Comparison of ENCODE assay signal across 1 cellular context in genomic region chr4:102139932-102140331, GRCh38.
A peak's percentile ranks its signal among the peaks of the same experiment; 100 is the strongest.
TF ChIP-seq lines count a peak whose summit lies in the region.

No MANE protein-coding gene starts in this region.

TF ChIP-seq in HEK293, 187 proteins besides CTCF, POLR2A, EP300 and RAD21:
- TF ChIP-seq ZNF837 (tag by site-specific recombination; IDR thresholded peaks at IDR 0.05) (no peak), ZNF555 (tag by site-specific recombination; conservative IDR thresholded peaks at IDR 0.05) (no peak), SP7 (tag by site-specific recombination; IDR thresholded peaks at IDR 0.05) (0 out of 2 replicates have a peak, but pooled peaks have one; percentile 38)
